In the genomic region with DNA sequence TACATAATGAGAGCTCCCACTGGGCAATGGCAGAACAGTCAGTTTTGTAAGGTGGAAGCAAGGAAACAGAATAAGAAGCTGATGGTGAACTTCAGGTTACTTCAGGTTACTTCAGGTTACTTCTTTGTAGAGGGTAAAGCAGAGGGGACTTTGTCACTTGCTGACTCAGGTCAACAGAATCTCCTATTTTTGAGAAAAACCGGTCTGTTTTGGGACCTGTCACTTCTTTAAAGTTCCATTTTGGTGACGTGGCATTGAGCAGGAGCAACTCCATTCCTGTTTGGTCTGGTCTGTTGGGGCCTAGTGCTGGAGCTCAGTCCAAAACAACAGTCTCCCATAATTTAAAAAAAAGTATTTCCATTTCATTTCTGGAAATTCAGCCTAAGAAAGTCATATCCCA, we compare ENCODE assay signal across 29 cellular contexts.
"Had no signal": no experiment of that assay in that cellular context is flagged by ENCODE, and none has a peak within 500 bp of the region (broad histone marks: within the 10 kb centered on the region; RNA-seq: fewer than 3 reads in every experiment).

No MANE protein-coding gene starts in this region.

- H3K27ac ChIP-seq: colonic mucosa, gastroesophageal sphincter, ovary, prostate gland, sigmoid colon, suprapubic skin, tibial artery, VCaP had no signal

- DNase-seq: activated CD4-positive, alpha-beta memory T cell treated with anti-CD3 and anti-CD28 coated beads for 36 hours; activated CD4-positive, alpha-beta T cell treated with anti-CD3 and anti-CD28 coated beads for 48 hours; activated CD8-positive, alpha-beta memory T cell treated with anti-CD3 and anti-CD28 coated beads, Interleukin-2, amount 50 U/mL, for 48 hours; activated gamma-delta T cell treated with Interleukin-2 at 50 U/mL for 16 hours; activated naive CD4-positive, alpha-beta T cell treated with anti-CD3 and anti-CD28 coated beads, Interleukin-2, amount 50 U/mL, for 16 hours; activated T-cell treated with anti-CD3 and anti-CD28 coated beads, Interleukin-2, amount 50 U/mL, for 24 hours; body of pancreas; cerebellar nuclear complex; colonic mucosa; effector CD8-positive, alpha-beta T cell; erythroblast; hippocampal formation; kidney; left colon; mammary epithelial cell; naive B cell; retina; small intestine; stimulated activated CD4-positive, alpha-beta T cell treated with anti-CD3 and anti-CD28 coated beads, Interleukin-1b, Interleukin-23, amount 100 ng/mL, for 48 hours; stimulated activated naive CD4-positive, alpha-beta T cell; T-helper 9 cell had no signal

- H3K36me3 Mint-ChIP-seq: activated CD4-positive, alpha-beta memory T cell treated with anti-CD3 and anti-CD28 coated beads for 36 hours had no signal

- H3K9me3 ChIP-seq: body of pancreas, colonic mucosa, ovary, prostate gland, sigmoid colon, suprapubic skin had no signal

- H3K9me3 Mint-ChIP-seq: activated CD4-positive, alpha-beta memory T cell treated with anti-CD3 and anti-CD28 coated beads for 36 hours; activated T-cell treated with anti-CD3 and anti-CD28 coated beads, Interleukin-2, amount 50 U/mL, for 24 hours; naive B cell had no signal

- H3K4me3 Mint-ChIP-seq: activated CD4-positive, alpha-beta memory T cell treated with anti-CD3 and anti-CD28 coated beads for 36 hours; activated T-cell treated with anti-CD3 and anti-CD28 coated beads, Interleukin-2, amount 50 U/mL, for 24 hours; naive B cell had no signal

- H3K4me3 ChIP-seq: body of pancreas, colonic mucosa, gastroesophageal sphincter, ovary, prostate gland, sigmoid colon, suprapubic skin, tibial artery had no signal

- H3K27me3 Mint-ChIP-seq: activated CD4-positive, alpha-beta memory T cell treated with anti-CD3 and anti-CD28 coated beads for 36 hours; activated T-cell treated with anti-CD3 and anti-CD28 coated beads, Interleukin-2, amount 50 U/mL, for 24 hours had no signal

- H3K36me3 ChIP-seq: colonic mucosa, gastroesophageal sphincter, ovary, prostate gland, sigmoid colon, tibial artery had no signal

- ATAC-seq: activated CD4-positive, CD25-positive, alpha-beta regulatory T cell treated with anti-CD3 and anti-CD28 coated beads, Interleukin-2, amount 50 U/mL, for 24 hours; body of pancreas; gastroesophageal sphincter; left colon had no signal

- H3K27me3 ChIP-seq: body of pancreas, colonic mucosa, gastroesophageal sphincter, ovary, sigmoid colon, suprapubic skin, tibial artery had no signal

- H3K27ac Mint-ChIP-seq: activated CD4-positive, alpha-beta memory T cell treated with anti-CD3 and anti-CD28 coated beads for 36 hours; activated T-cell treated with anti-CD3 and anti-CD28 coated beads, Interleukin-2, amount 50 U/mL, for 24 hours; naive B cell had no signal

- H3K4me1 ChIP-seq: colonic mucosa, prostate gland had no signal
